1 cellular context compared by ENCODE assay signal in genomic region chr15:90838066-90838465, GRCh38.
TF ChIP-seq lines count a peak whose summit lies in the region.

No MANE protein-coding gene starts in this region.

TF ChIP-seq in GM12878, 131 proteins besides CTCF, POLR2A, EP300 and RAD21:
- peak; percentile 33; the same call in 1 of the 2 replicates for TF ChIP-seq IKZF1 (conservative IDR thresholded peaks at IDR 0.05)
- no peak for TF ChIP-seq WRNIP1 (IDR thresholded peaks at IDR 0.05; ENCODE audit: borderline replicate concordance, low read depth, low read length)
- no peak for TF ChIP-seq CEBPB (IDR thresholded peaks at IDR 0.05; ENCODE audit: borderline replicate concordance in 1 of 2, low read depth in 2 of 2, low read length in 2 of 2)
- peak; percentile 67 for TF ChIP-seq NR2F1 (conservative IDR thresholded peaks at IDR 0.05)
- TF ChIP-seq BHLHE40 (IDR thresholded peaks at IDR 0.05; ENCODE audit: borderline replicate concordance in 1 of 2, low read depth in 2 of 2, low read length in 1 of 2): peak; percentile 10 to 57; a peak in 2 of 4 replicates
- TF ChIP-seq DPF2 (IDR thresholded peaks at IDR 0.05): 0 out of 2 replicates have a peak, but pooled peaks have one; percentile 32
- no peak for TF ChIP-seq SMC3 (IDR thresholded peaks at IDR 0.05; ENCODE audit: borderline replicate concordance, low read length)
- TF ChIP-seq GATAD2B (conservative IDR thresholded peaks at IDR 0.05; ENCODE audit: low read depth): peak; percentile 42; the same call in 1 of the 2 replicates
- no peak for TF ChIP-seq KAT2A (conservative IDR thresholded peaks at IDR 0.05; ENCODE audit: control insufficient read depth, low read depth, low read length)
- TF ChIP-seq SP1 (IDR thresholded peaks at IDR 0.05; ENCODE audit: low read depth, low read length): peak; percentile 22
- TF ChIP-seq ATF7 (IDR thresholded peaks at IDR 0.05; ENCODE audit: low read depth): 0 out of 2 replicates have a peak, but pooled peaks have one; percentile 33
- no peak for TF ChIP-seq PBX3 (IDR thresholded peaks at IDR 0.05; ENCODE audit: insufficient replicate concordance, low read depth, low read length)
- TF ChIP-seq TAF1 (IDR thresholded peaks at IDR 0.05; ENCODE audit: borderline replicate concordance, low read depth, low read length): no peak
- no peak for TF ChIP-seq RELA (IDR thresholded peaks at IDR 0.05; ENCODE audit: borderline replicate concordance, partially characterized antibody)
- TF ChIP-seq ZNF592 (IDR thresholded peaks at IDR 0.05): no peak
- TF ChIP-seq ESRRA (IDR thresholded peaks at IDR 0.05; ENCODE audit: low read length): no peak
- TF ChIP-seq REST (IDR thresholded peaks at IDR 0.05; ENCODE audit: low read depth, low read length): no peak
- TF ChIP-seq SPI1 (IDR thresholded peaks at IDR 0.05; ENCODE audit: borderline replicate concordance, insufficient read depth, low read depth, low read length): no peak
